ENCODE assay signal across 21 cellular contexts in the genomic region with DNA sequence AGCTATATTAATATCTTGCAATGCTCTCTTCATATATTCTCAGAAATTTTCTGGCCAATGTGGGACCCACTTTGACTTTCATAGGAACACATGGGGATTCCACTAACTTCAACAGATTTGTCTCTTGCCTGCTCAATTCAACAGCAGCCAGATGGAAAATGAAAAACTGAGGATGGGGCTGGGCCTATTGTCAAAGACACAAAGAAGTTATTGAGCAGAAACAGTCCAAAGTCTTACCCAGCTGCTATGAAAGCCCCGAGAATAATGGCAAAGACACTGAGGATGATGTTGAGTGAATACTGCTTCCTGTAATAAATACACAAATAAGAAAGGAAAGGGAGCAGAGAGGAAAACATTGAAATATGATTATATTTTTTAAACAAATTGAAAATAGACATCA. TPM values are rescaled to one million over a fixed set of nuclear protein-coding genes. Genes with fewer than 3 reads are reported as not detected.
"Had no signal": no experiment of that assay in that cellular context is flagged by ENCODE, and none has a peak within 500 bp of the region (broad histone marks: within the 10 kb centered on the region; RNA-seq: fewer than 3 reads in every experiment).

No MANE protein-coding gene starts in this region.

- H3K4me3 Mint-ChIP-seq: activated naive CD4-positive, alpha-beta T cell treated with anti-CD3 and anti-CD28 coated beads, Interleukin-2, amount 50 U/mL, for 24 hours; activated T-cell treated with anti-CD3 and anti-CD28 coated beads, Interleukin-2, amount 50 U/mL, for 4 hours; natural killer cell; stimulated activated naive CD8-positive, alpha-beta T cell treated with anti-CD3 and anti-CD28 coated beads, Interleukin-15, Interleukin-2, amounts not matched to agents 100 ng/mL and 50 ng/mL, for 24 hours had no signal

- H3K27me3 Mint-ChIP-seq: activated naive CD4-positive, alpha-beta T cell treated with anti-CD3 and anti-CD28 coated beads, Interleukin-2, amount 50 U/mL, for 24 hours; stimulated activated naive CD8-positive, alpha-beta T cell treated with anti-CD3 and anti-CD28 coated beads, Interleukin-15, Interleukin-2, amounts not matched to agents 100 ng/mL and 50 ng/mL, for 24 hours had no signal

- H3K4me3 ChIP-seq: adrenal gland, coronary artery, esophagus squamous epithelium, heart right ventricle, left lung, prostate gland, thoracic aorta had no signal

- H3K9me3 ChIP-seq: adrenal gland, esophagus squamous epithelium, left lung, prostate gland, thoracic aorta had no signal

- H3K4me1 Mint-ChIP-seq: activated naive CD4-positive, alpha-beta T cell treated with anti-CD3 and anti-CD28 coated beads, Interleukin-2, amount 50 U/mL, for 24 hours; natural killer cell had no signal

- H3K27me3 ChIP-seq: adrenal gland, esophagus squamous epithelium, heart right ventricle, left lung had no signal

- H3K4me1 ChIP-seq: adrenal gland, esophagus squamous epithelium, heart right ventricle, left lung, prostate gland had no signal

- DNase-seq: activated effector memory CD4-positive, alpha-beta T cell treated with Interleukin-2 at 50 U/mL for 16 hours; activated T-cell treated with anti-CD3 and anti-CD28 coated beads, Interleukin-2, amount 50 U/mL, for 4 hours; adrenal gland; effector CD4-positive, alpha-beta T cell; esophagus squamous epithelium; heart right ventricle; left lung; mammary epithelial cell; natural killer cell; SW 1271 had no signal

- H3K9me3 Mint-ChIP-seq: activated naive CD4-positive, alpha-beta T cell treated with anti-CD3 and anti-CD28 coated beads, Interleukin-2, amount 50 U/mL, for 24 hours; natural killer cell; stimulated activated naive CD8-positive, alpha-beta T cell treated with anti-CD3 and anti-CD28 coated beads, Interleukin-15, Interleukin-2, amounts not matched to agents 100 ng/mL and 50 ng/mL, for 24 hours had no signal

- H3K36me3 Mint-ChIP-seq: natural killer cell had no signal

- H3K27ac Mint-ChIP-seq: activated naive CD4-positive, alpha-beta T cell treated with anti-CD3 and anti-CD28 coated beads, Interleukin-2, amount 50 U/mL, for 24 hours; natural killer cell; stimulated activated naive CD8-positive, alpha-beta T cell treated with anti-CD3 and anti-CD28 coated beads, Interleukin-15, Interleukin-2, amounts not matched to agents 100 ng/mL and 50 ng/mL, for 24 hours had no signal

- H3K27ac ChIP-seq: adrenal gland, coronary artery, esophagus squamous epithelium, heart right ventricle, left lung, prostate gland, thoracic aorta had no signal

- ATAC-seq: activated CD4-positive, CD25-positive, alpha-beta regulatory T cell treated with anti-CD3 and anti-CD28 coated beads, Interleukin-2, amount 50 U/mL, for 24 hours; activated T-cell treated with anti-CD3 and anti-CD28 coated beads, Interleukin-2, amount 50 U/mL, for 4 hours; heart right ventricle; left lung; natural killer cell; sciatic nerve had no signal

RNA-seq across cellular contexts. Expression of a gene that starts 48.9 kb away (rescaled TPM):
- total RNA-seq: activated T-cell treated with anti-CD3 and anti-CD28 coated beads, Interleukin-2, amount 50 U/mL, for 4 hours; fibroblast of villous mesenchyme; mammary epithelial cell; SK-MEL-5; T-helper 2 cell treated with Interferon-gamma antibody and Interleukin-4, amounts not matched to agents 100 ng/mL and 5 ng/mL, for 36 hours; ureter had no signal
